In genomic region chr5:108953940-108954339, GRCh38 we compare ENCODE assay signal across 21 cellular contexts.
"Had no signal": no experiment of that assay in that cellular context is flagged by ENCODE, and none has a peak within 500 bp of the region (broad histone marks: within the 10 kb centered on the region; RNA-seq: fewer than 3 reads in every experiment).

No MANE protein-coding gene starts in this region.

- H3K4me3 ChIP-seq: body of pancreas, cardiac muscle cell, pancreas, psoas muscle, right atrium auricular region, upper lobe of left lung had no signal

- H3K27me3 Mint-ChIP-seq: activated CD4-positive, alpha-beta memory T cell treated with anti-CD3 and anti-CD28 coated beads for 36 hours; activated naive CD8-positive, alpha-beta T cell treated with anti-CD3 and anti-CD28 coated beads, Interleukin-2, amount 10 ng/mL, durations not matched to agents 7 days and 5 days had no signal

- H3K4me1 Mint-ChIP-seq: activated naive CD8-positive, alpha-beta T cell treated with anti-CD3 and anti-CD28 coated beads, Interleukin-2, amount 10 ng/mL, durations not matched to agents 7 days and 5 days; nephron had no signal

- H3K36me3 Mint-ChIP-seq: activated CD4-positive, alpha-beta memory T cell treated with anti-CD3 and anti-CD28 coated beads for 36 hours; activated naive CD8-positive, alpha-beta T cell treated with anti-CD3 and anti-CD28 coated beads, Interleukin-2, amount 10 ng/mL, durations not matched to agents 7 days and 5 days had no signal

- H3K36me3 ChIP-seq: cardiac muscle cell, neutrophil, pancreas, right atrium auricular region, upper lobe of left lung had no signal

- H3K27ac ChIP-seq: body of pancreas, cardiac muscle cell, neutrophil, pancreas, psoas muscle, right atrium auricular region, upper lobe of left lung had no signal

- H3K27me3 ChIP-seq: body of pancreas, cardiac muscle cell, neutrophil, pancreas, right atrium auricular region, upper lobe of left lung had no signal

- H3K9me3 ChIP-seq: body of pancreas, neutrophil, pancreas, psoas muscle, right atrium auricular region, upper lobe of left lung had no signal

- H3K9me3 Mint-ChIP-seq: activated CD4-positive, alpha-beta memory T cell treated with anti-CD3 and anti-CD28 coated beads for 36 hours; activated naive CD4-positive, alpha-beta T cell treated with anti-CD3 and anti-CD28 coated beads for 36 hours; activated naive CD8-positive, alpha-beta T cell treated with anti-CD3 and anti-CD28 coated beads, Interleukin-2, amount 10 ng/mL, durations not matched to agents 7 days and 5 days; nephron had no signal

- ATAC-seq: body of pancreas; left ventricle myocardium superior; pancreas; psoas muscle; stimulated activated naive CD8-positive, alpha-beta T cell treated with anti-CD3 and anti-CD28 coated beads, Interleukin-15, Interleukin-2, amounts not matched to agents 100 U/mL and 50 U/mL, for 24 hours had no signal

- DNase-seq: activated CD4-positive, alpha-beta memory T cell treated with anti-CD3 and anti-CD28 coated beads for 36 hours; activated CD4-positive, alpha-beta T cell treated with anti-CD3 and anti-CD28 coated beads for 48 hours; activated effector memory CD4-positive, alpha-beta T cell treated with Interleukin-2 at 50 U/mL for 16 hours; activated naive CD4-positive, alpha-beta T cell treated with anti-CD3 and anti-CD28 coated beads for 36 hours; activated naive CD8-positive, alpha-beta T cell treated with anti-CD3 and anti-CD28 coated beads, Interleukin-2, amount 10 ng/mL, durations not matched to agents 7 days and 5 days; activated T-cell treated with anti-CD3 and anti-CD28 coated beads, Interleukin-2, amount 50 U/mL, for 48 hours; amygdala; body of pancreas; hippocampal formation; left ventricle myocardium superior; mammary epithelial cell; pancreas; psoas muscle; stimulated activated CD4-positive, alpha-beta T cell treated with anti-CD3 and anti-CD28 coated beads, Interleukin-4, amount 100 ng/mL, for 4 hours; stimulated activated naive CD8-positive, alpha-beta T cell treated with anti-CD3 and anti-CD28 coated beads, Interleukin-15, Interleukin-2, amounts not matched to agents 100 U/mL and 50 U/mL, for 24 hours; T-helper 1 cell; upper lobe of left lung had no signal

- H3K4me1 ChIP-seq: body of pancreas, pancreas, psoas muscle, right atrium auricular region, upper lobe of left lung had no signal

- H3K4me3 Mint-ChIP-seq: activated CD4-positive, alpha-beta memory T cell treated with anti-CD3 and anti-CD28 coated beads for 36 hours; activated naive CD4-positive, alpha-beta T cell treated with anti-CD3 and anti-CD28 coated beads for 36 hours; activated naive CD8-positive, alpha-beta T cell treated with anti-CD3 and anti-CD28 coated beads, Interleukin-2, amount 10 ng/mL, durations not matched to agents 7 days and 5 days; nephron had no signal

- H3K27ac Mint-ChIP-seq: activated CD4-positive, alpha-beta memory T cell treated with anti-CD3 and anti-CD28 coated beads for 36 hours; activated naive CD4-positive, alpha-beta T cell treated with anti-CD3 and anti-CD28 coated beads for 36 hours; activated naive CD8-positive, alpha-beta T cell treated with anti-CD3 and anti-CD28 coated beads, Interleukin-2, amount 10 ng/mL, durations not matched to agents 7 days and 5 days; nephron had no signal
